ENCODE assay signal across 12 cellular contexts in genomic region chr5:116378007-116378831, GRCh38.
DNase-seq lines count a peak whose midpoint lies in the region; TF ChIP-seq lines count a peak whose summit lies in the region.
"Had no signal": no experiment of that assay in that cellular context is flagged by ENCODE, and none has a peak within 500 bp of the region (broad histone marks: within the 10 kb centered on the region; RNA-seq: fewer than 3 reads in every experiment).

No MANE protein-coding gene starts in this region.

- no peak overlapping the region for H3K4me3 ChIP-seq in uterus
- H3K4me3 ChIP-seq: sigmoid colon had no signal

- DNase-seq in LHCN-M2 (ENCODE audit: low read depth), result peak; percentile 69
- peak; percentile 64 for DNase-seq in NCI-H2171 (lab: John Stamatoyannopoulos, UW)
- DNase-seq in caudate nucleus (lab: John Stamatoyannopoulos, UW), result no peak
- peak; percentile 69 for DNase-seq in renal cortical epithelial cell (ENCODE audit: low read depth)
- DNase-seq in uterus, result no peak
- DNase-seq in MV-4-11 (lab: John Stamatoyannopoulos, UW), result no peak
- DNase-seq in stimulated activated CD4-positive, alpha-beta T cell treated with anti-CD3 and anti-CD28 coated beads, Interleukin-1b, Interleukin-23, amount 100 ng/mL, for 48 hours, result no peak
- DNase-seq: activated CD4-positive, alpha-beta T cell treated with anti-CD3 and anti-CD28 coated beads for 4 hours; GOT3; hypothalamus; NCI-H226; sigmoid colon had no signal

- no peaks in the 10 kb centered on the region for H3K27me3 ChIP-seq in uterus
- H3K27me3 ChIP-seq: sigmoid colon had no signal

- TF ChIP-seq CTCF in uterus (IDR thresholded peaks at IDR 0.05), result no peak

- H3K9me3 ChIP-seq in uterus, result no peaks in the 10 kb centered on the region
- H3K9me3 ChIP-seq: sigmoid colon had no signal

- peak overlapping the region; percentile 4 for H3K27ac ChIP-seq in caudate nucleus (ENCODE audit: low read depth, low read length)
- H3K27ac ChIP-seq in uterus, result no peak overlapping the region
- H3K27ac ChIP-seq: sigmoid colon had no signal

- no peaks in the 10 kb centered on the region for H3K36me3 ChIP-seq in uterus
- H3K36me3 ChIP-seq: sigmoid colon had no signal

- TF ChIP-seq POLR2A in uterus (IDR thresholded peaks at IDR 0.05), result no peak

- intact Hi-C loops in uterus (cut with DNase I; ENCODE audit: low total_unique reads), result no loop called here

- no peaks in the 10 kb centered on the region for H3K4me1 ChIP-seq in uterus
- H3K4me1 ChIP-seq: sigmoid colon had no signal

Comparison
In these comparisons a context has a peak if more than half of its experiments do, and no peak if none do; other contexts are left out.
1. DNase-seq: peak in LHCN-M2 (single experiment), NCI-H2171 (single experiment) and renal cortical epithelial cell (single experiment); none in caudate nucleus (0 of 61), uterus (0 of 2), MV-4-11 (single experiment) and stimulated activated CD4-positive, alpha-beta T cell treated with anti-CD3 and anti-CD28 coated beads, Interleukin-1b, Interleukin-23, amount 100 ng/mL, for 48 hours (single experiment).